In the genomic region with DNA sequence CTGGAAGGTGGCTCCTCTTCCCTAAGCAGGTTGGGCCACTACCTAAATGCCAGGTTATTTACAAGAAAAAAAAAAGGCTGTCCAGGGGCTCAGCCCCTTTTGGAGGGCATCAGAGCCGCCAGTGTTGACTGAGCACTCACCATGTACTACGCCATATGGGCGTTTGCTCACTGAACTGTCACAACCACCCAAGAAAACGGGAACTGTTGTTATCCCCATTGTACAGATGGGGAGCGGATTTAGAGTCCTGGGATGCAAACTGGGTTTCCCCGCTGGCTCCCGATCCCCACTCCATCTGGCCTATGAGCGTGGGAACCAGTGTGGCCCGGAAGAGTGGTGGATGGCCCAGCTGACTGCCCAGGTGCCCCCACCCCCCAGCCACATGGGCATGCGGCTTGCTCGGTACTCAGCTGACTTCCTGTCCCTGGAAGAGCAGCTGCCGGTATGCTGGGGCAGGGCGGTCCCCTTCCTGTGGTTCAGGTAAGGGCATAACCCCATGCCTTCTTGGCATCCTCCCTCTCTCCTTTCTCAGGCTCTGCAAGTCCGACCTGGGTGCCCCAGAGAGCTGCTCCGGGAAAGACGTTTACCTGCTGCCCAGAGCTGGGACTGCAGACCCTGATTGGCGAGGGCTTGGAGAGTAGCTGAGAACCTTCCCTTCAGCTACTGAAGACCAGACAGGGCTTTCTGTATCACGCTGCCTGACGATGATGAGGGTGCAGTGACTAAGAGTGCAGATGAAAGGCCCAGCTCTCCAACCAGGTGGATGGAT, we compare ENCODE assay signal across 8 cellular contexts. TPM values are rescaled to one million over a fixed set of nuclear protein-coding genes. Genes with fewer than 3 reads are reported as not detected.
A peak's percentile ranks its signal among the peaks of the same experiment; 100 is the strongest.
DNase-seq lines count a peak whose midpoint lies in the region; ATAC-seq and TF ChIP-seq lines count a peak whose summit lies in the region.

No MANE protein-coding gene starts in this region.

- CTCF ChIA-PET in HEK293 (lab: Yijun Ruan, JAX): interaction anchor here (0.6 to 2.7 kb wide), 6 partner anchors 8 to 324 kb away, joined by 3 to 9 read pairs (median 4); no protein-coding TSS in a partner anchor

- peak overlapping the region; percentile 78 to 88 (median 82) for H3K4me3 Mint-ChIP-seq in naive B cell

- H3K36me3 Mint-ChIP-seq in naive B cell: no peaks in the 10 kb centered on the region

- H3K4me1 ChIP-seq in HEK293 (ENCODE audit: control insufficient read depth, insufficient read depth, low read length) (peaks cover 6% of the 10 kb centered on the region; the same call in 1 of the 2 replicates), ascending aorta (peaks cover 17 to 22% of the 10 kb centered on the region in 2 donors), urinary bladder (ENCODE audit: insufficient read depth) (no peaks in the 10 kb centered on the region)

- ATAC-seq in naive B cell (ENCODE audit: low read depth in 2 of 2): peak; percentile 79 to 80

- H3K27ac ChIP-seq in HEK293 (ENCODE audit: extremely low read depth, low read depth, low read length): no peak overlapping the region
- H3K27ac ChIP-seq in ascending aorta: peak overlapping the region; percentile 99
- peak overlapping the region; percentile 41 for H3K27ac ChIP-seq in urinary bladder (ENCODE audit: low read depth)

- H3K27ac Mint-ChIP-seq in naive B cell: peak overlapping the region; percentile 96 to 100 (median 99)

- TF ChIP-seq CTCF in HEK293 (tag by site-specific recombination; IDR thresholded peaks at IDR 0.05): no peak
- TF ChIP-seq CTCF in ascending aorta (IDR thresholded peaks at IDR 0.05): no peak

- H3K36me3 ChIP-seq in HEK293 (ENCODE audit: control insufficient read depth in 2 of 2, insufficient read depth in 1 of 2, low read length in 2 of 2) (no peaks in the 10 kb centered on the region), ascending aorta (no peaks in the 10 kb centered on the region), urinary bladder (ENCODE audit: insufficient read depth) (no peaks in the 10 kb centered on the region)

- peak; percentile 58 for DNase-seq in T follicular helper cell (ENCODE audit: low read depth)
- no peak for DNase-seq in ascending aorta (ENCODE audit: low spot score in 2 of 2)
- peak; percentile 91 for DNase-seq in naive B cell
- DNase-seq in NCI-H446 treated with DMSO at 0.1 percent for 48 hours (lab: John Stamatoyannopoulos, UW): no peak
- DNase-seq in nucleus accumbens (lab: John Stamatoyannopoulos, UW): no peak
- no peak for DNase-seq in NCI-H146 (lab: John Stamatoyannopoulos, UW)

- 75% methylated on average over 19 of the region's 19 CpGs for WGBS in urinary bladder

- POLR2A ChIA-PET in HEK293 (lab: Yijun Ruan, JAX): interaction anchor here (0.5 to 1.8 kb wide), 3 partner anchors 16 to 250 kb away, joined by 4 to 7 read pairs (median 7); a partner anchor contains a TSS

- H3K27me3 ChIP-seq in ascending aorta: no peaks in the 10 kb centered on the region

- H3K9me3 ChIP-seq in HEK293 (ENCODE audit: control insufficient read depth, insufficient read depth, low read depth, low read length): no peaks in the 10 kb centered on the region
- H3K9me3 ChIP-seq in ascending aorta: no peaks in the 10 kb centered on the region

- intact Hi-C loops in ascending aorta (cut with DNase I): loop anchor here (2.0 kb wide), 1 partner anchor 35 kb away; a partner anchor contains a TSS

- H3K4me3 ChIP-seq in HEK293 (ENCODE audit: low read depth, low read length): no peak overlapping the region
- no peak overlapping the region for H3K4me3 ChIP-seq in ascending aorta
- H3K4me3 ChIP-seq in urinary bladder (ENCODE audit: low read depth, low read length): no peak overlapping the region

- H3K4me1 Mint-ChIP-seq in naive B cell: peaks cover 65 to 82% (median 77%) of the 10 kb centered on the region in 3 donors

- no peaks in the 10 kb centered on the region for H3K9me3 Mint-ChIP-seq in naive B cell

- no peaks in the 10 kb centered on the region for H3K27me3 Mint-ChIP-seq in naive B cell

TF ChIP-seq in HEK293, 187 proteins besides CTCF, POLR2A, EP300 and RAD21:
- TF ChIP-seq SETDB1 (IDR thresholded peaks at IDR 0.05; ENCODE audit: insufficient read length, low read length): no peak
- TF ChIP-seq ZBTB8A (tag by site-specific recombination; IDR thresholded peaks at IDR 0.05): 0 out of 2 replicates have a peak, but pooled peaks have one; percentile 27
TF ChIP-seq in HEK293: peak in this region for 1.

RNA-seq across cellular contexts. Expression of a gene that starts 16.3 kb away (rescaled TPM):
- total RNA-seq in ascending aorta (620 TPM), urinary bladder (16.5 TPM)
- polyA plus RNA-seq in naive B cell (ENCODE audit: low read depth in 6 of 6) (10 to 100 TPM in 4 of 6 donors, 1 to 10 TPM in 2; 4.7 to 29.1 (median 15.2) TPM), urinary bladder (152 TPM)

RNA-seq across cellular contexts. Expression of a gene that starts 34.8 kb away (rescaled TPM):
- total RNA-seq in ascending aorta: 41.8 TPM
- polyA plus RNA-seq in naive B cell (ENCODE audit: low read depth in 6 of 6): 10 to 100 TPM; 23.9 to 50.1 (median 29.8) TPM
- 33.7 TPM for total RNA-seq in urinary bladder
- polyA plus RNA-seq in urinary bladder: 44.0 TPM

Comparison
In these comparisons a context has a peak if more than half of its experiments do, and no peak if none do; other contexts are left out.
1. DNase-seq: peak in T follicular helper cell (single experiment) and naive B cell (single experiment); none in ascending aorta (0 of 2), NCI-H446 treated with DMSO at 0.1 percent for 48 hours (single experiment), nucleus accumbens (0 of 56) and NCI-H146 (single experiment).
2. RNA of a gene that starts 16.3 kb away (total RNA-seq): 620 TPM in ascending aorta (single experiment); 16.5 TPM in urinary bladder (single experiment); every median in the first group is over 10 times any median in the second.